ENCODE assay signal across 27 cellular contexts in the genomic region with DNA sequence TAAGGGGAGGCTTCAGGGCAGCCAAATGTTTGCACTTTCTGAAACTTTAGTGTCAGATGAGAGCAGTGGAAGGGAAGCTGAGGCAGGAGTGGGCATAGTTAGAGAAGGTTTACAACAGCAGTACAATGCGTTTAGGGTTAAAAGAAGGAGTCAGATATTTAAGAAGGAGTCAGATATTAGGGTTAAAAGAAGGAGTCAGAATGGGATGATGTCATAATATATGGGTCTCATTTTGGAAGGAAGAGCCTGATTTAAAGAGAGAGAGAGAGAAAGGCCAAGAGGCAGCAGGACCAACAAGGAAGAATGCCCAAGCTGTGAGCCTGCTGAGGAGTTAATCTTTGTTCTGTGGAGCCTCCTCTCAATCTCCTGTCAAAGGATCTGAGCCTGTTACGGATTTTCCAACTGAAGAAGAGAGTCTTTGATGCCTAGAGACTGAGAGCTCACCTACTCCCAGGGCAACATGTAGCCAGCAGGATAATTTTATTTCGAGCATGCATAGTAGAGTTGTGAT. TPM values are rescaled to one million over a fixed set of nuclear protein-coding genes. Genes with fewer than 3 reads are reported as not detected.
"Had no signal": no experiment of that assay in that cellular context is flagged by ENCODE, and none has a peak within 500 bp of the region (broad histone marks: within the 10 kb centered on the region; RNA-seq: fewer than 3 reads in every experiment).

No MANE protein-coding gene starts in this region.

- H3K36me3 Mint-ChIP-seq: activated CD4-positive, alpha-beta memory T cell treated with anti-CD3 and anti-CD28 coated beads for 36 hours; activated CD8-positive, alpha-beta memory T cell treated with anti-CD3 and anti-CD28 coated beads, Interleukin-2, amount 10 ng/mL, durations not matched to agents 7 days and 5 days; activated naive CD8-positive, alpha-beta T cell treated with anti-CD3 and anti-CD28 coated beads, Interleukin-2, amount 10 ng/mL, durations not matched to agents 7 days and 5 days; stimulated activated effector memory CD8-positive, alpha-beta T cell treated with anti-CD3 and anti-CD28 coated beads, Interleukin-12 subunit alpha, Interleukin-12 subunit beta, amount 100 ng/mL, for 72 hours had no signal

- FAIRE-seq: colon had no signal

- H3K27me3 ChIP-seq: foreskin keratinocyte, testis had no signal

- H3K4me1 Mint-ChIP-seq: activated CD8-positive, alpha-beta memory T cell treated with anti-CD3 and anti-CD28 coated beads, Interleukin-2, amount 10 ng/mL, durations not matched to agents 7 days and 5 days; activated naive CD8-positive, alpha-beta T cell treated with anti-CD3 and anti-CD28 coated beads, Interleukin-2, amount 10 ng/mL, durations not matched to agents 7 days and 5 days; activated T-helper 17 cell treated with anti-CD3 and anti-CD28 coated beads, Interleukin-2, amount 50 U/mL, for 72 hours; neural crest cell; stimulated activated effector memory CD8-positive, alpha-beta T cell treated with anti-CD3 and anti-CD28 coated beads, Interleukin-12 subunit alpha, Interleukin-12 subunit beta, amount 100 ng/mL, for 72 hours had no signal

- H3K27ac ChIP-seq: dorsolateral prefrontal cortex, foreskin keratinocyte, left lung, testis, upper lobe of right lung had no signal

- H3K4me1 ChIP-seq: left lung, upper lobe of right lung had no signal

- H3K4me3 Mint-ChIP-seq: activated CD4-positive, alpha-beta memory T cell treated with anti-CD3 and anti-CD28 coated beads for 36 hours; activated CD8-positive, alpha-beta memory T cell treated with anti-CD3 and anti-CD28 coated beads, Interleukin-2, amount 10 ng/mL, durations not matched to agents 7 days and 5 days; activated naive CD8-positive, alpha-beta T cell treated with anti-CD3 and anti-CD28 coated beads, Interleukin-2, amount 10 ng/mL, durations not matched to agents 7 days and 5 days; activated T-helper 17 cell treated with anti-CD3 and anti-CD28 coated beads, Interleukin-2, amount 50 U/mL, for 72 hours; neural crest cell; stimulated activated effector memory CD8-positive, alpha-beta T cell treated with anti-CD3 and anti-CD28 coated beads, Interleukin-12 subunit alpha, Interleukin-12 subunit beta, amount 100 ng/mL, for 72 hours had no signal

- H3K36me3 ChIP-seq: left lung, upper lobe of right lung had no signal

- H3K9me3 ChIP-seq: left lung, testis, upper lobe of right lung had no signal

- ATAC-seq: activated CD8-positive, alpha-beta memory T cell treated with anti-CD3 and anti-CD28 coated beads, Interleukin-2, amount 10 ng/mL, durations not matched to agents 7 days and 5 days; activated T-helper 17 cell treated with anti-CD3 and anti-CD28 coated beads, Interleukin-2, amount 50 U/mL, for 72 hours; foreskin keratinocyte; sciatic nerve; stimulated activated effector memory CD8-positive, alpha-beta T cell treated with anti-CD3 and anti-CD28 coated beads, Interleukin-12 subunit alpha, Interleukin-12 subunit beta, amount 100 ng/mL, for 72 hours; upper lobe of right lung had no signal

- DNase-seq: activated CD4-positive, alpha-beta memory T cell treated with anti-CD3 and anti-CD28 coated beads for 36 hours; activated CD4-positive, alpha-beta T cell treated with anti-CD3 and anti-CD28 coated beads for 4 hours; activated CD8-positive, alpha-beta memory T cell treated with anti-CD3 and anti-CD28 coated beads, Interleukin-2, amount 10 ng/mL, durations not matched to agents 7 days and 5 days; activated naive CD4-positive, alpha-beta T cell treated with Interleukin-2 at 50 U/mL for 16 hours; activated naive CD8-positive, alpha-beta T cell treated with anti-CD3 and anti-CD28 coated beads, Interleukin-2, amount 10 ng/mL, durations not matched to agents 7 days and 5 days; activated T-cell treated with anti-CD3 and anti-CD28 coated beads, Interleukin-2, amount 50 U/mL, for 1 hour; amygdala; central memory CD4-positive, alpha-beta T cell; dorsolateral prefrontal cortex; foreskin keratinocyte; left lung; stimulated activated CD4-positive, alpha-beta T cell treated with anti-CD3 and anti-CD28 coated beads, Interleukin-4, amount 100 ng/mL, for 24 hours; testis; upper lobe of right lung had no signal

- H3K4me3 ChIP-seq: dorsolateral prefrontal cortex, left lung, testis, upper lobe of right lung had no signal

- H3K27ac Mint-ChIP-seq: activated CD4-positive, alpha-beta memory T cell treated with anti-CD3 and anti-CD28 coated beads for 36 hours; activated CD8-positive, alpha-beta memory T cell treated with anti-CD3 and anti-CD28 coated beads, Interleukin-2, amount 10 ng/mL, durations not matched to agents 7 days and 5 days; activated naive CD8-positive, alpha-beta T cell treated with anti-CD3 and anti-CD28 coated beads, Interleukin-2, amount 10 ng/mL, durations not matched to agents 7 days and 5 days; activated T-helper 17 cell treated with anti-CD3 and anti-CD28 coated beads, Interleukin-2, amount 50 U/mL, for 72 hours; brain; stimulated activated effector memory CD8-positive, alpha-beta T cell treated with anti-CD3 and anti-CD28 coated beads, Interleukin-12 subunit alpha, Interleukin-12 subunit beta, amount 100 ng/mL, for 72 hours had no signal

- H3K9me3 Mint-ChIP-seq: activated CD4-positive, alpha-beta memory T cell treated with anti-CD3 and anti-CD28 coated beads for 36 hours; activated T-helper 17 cell treated with anti-CD3 and anti-CD28 coated beads, Interleukin-2, amount 50 U/mL, for 72 hours; neural crest cell had no signal

RNA-seq across cellular contexts. Expression of a gene that starts 9.5 kb away (rescaled TPM):
- total RNA-seq: activated CD4-positive, alpha-beta memory T cell treated with anti-CD3 and anti-CD28 coated beads for 36 hours; activated CD8-positive, alpha-beta memory T cell treated with anti-CD3 and anti-CD28 coated beads, Interleukin-2, amount 10 ng/mL, durations not matched to agents 7 days and 5 days; activated naive CD8-positive, alpha-beta T cell treated with anti-CD3 and anti-CD28 coated beads, Interleukin-2, amount 10 ng/mL, durations not matched to agents 7 days and 5 days; activated T-helper 17 cell treated with anti-CD3 and anti-CD28 coated beads, Interleukin-2, amount 50 U/mL, for 72 hours; dorsolateral prefrontal cortex; epithelial cell of proximal tubule; fibroblast of lung; left lung; lung microvascular endothelial cell; mononuclear cell; osteocyte; pulmonary artery endothelial cell; T-helper 2 cell treated with Interferon-gamma antibody and Interleukin-4, amounts not matched to agents 100 ng/mL and 5 ng/mL, for 36 hours; upper lobe of right lung had no signal
